Comparison of ENCODE assay signal across 18 cellular contexts in genomic region chr6:100618349-100618671, GRCh38.
DNase-seq lines count a peak whose midpoint lies in the region; ATAC-seq, FAIRE-seq and TF ChIP-seq lines count a peak whose summit lies in the region.
"Had no signal": no experiment of that assay in that cellular context is flagged by ENCODE, and none has a peak within 500 bp of the region (broad histone marks: within the 10 kb centered on the region; RNA-seq: fewer than 3 reads in every experiment).

No MANE protein-coding gene starts in this region.

- CTCF ChIA-PET in A549 (lab: Yijun Ruan, JAX), result no interaction called here

- H3K9ac ChIP-seq in OCI-LY3 (ENCODE audit: low read length), result no peak overlapping the region

- no peak overlapping the region for H2AFZ ChIP-seq in OCI-LY3 (ENCODE audit: low read depth, low read length)

- H3K27ac ChIP-seq in A549 (no peak overlapping the region), OCI-LY3 (ENCODE audit: low read length) (peak overlapping the region; percentile 80)

- peaks cover 13% of the 10 kb centered on the region; the same call in 1 of the 2 replicates for H3K9me3 Mint-ChIP-seq in HFFc6
- no peaks in the 10 kb centered on the region for H3K9me3 Mint-ChIP-seq in dendritic cell treated with granulocyte-macrophage colony-stimulating factor and Interleukin-4, amounts not matched to agents 40 ng/mL and 50 ng/mL, for 4 days
- peaks cover 5% of the 10 kb centered on the region for H3K9me3 Mint-ChIP-seq in natural killer cell treated with Interleukin-12 subunit alpha and Interleukin-12 subunit beta and Interleukin-15 and Interleukin-18, amount 100 ng/mL, for 72 hours
- peaks cover 5% of the 10 kb centered on the region for H3K9me3 Mint-ChIP-seq in activated naive CD8-positive, alpha-beta T cell treated with anti-CD3 and anti-CD28 coated beads for 36 hours

- peaks cover 53% of the 10 kb centered on the region for H3K4me1 Mint-ChIP-seq in HFFc6 (ENCODE audit: low read depth)
- peaks cover 13% of the 10 kb centered on the region for H3K4me1 Mint-ChIP-seq in dendritic cell treated with granulocyte-macrophage colony-stimulating factor and Interleukin-4, amounts not matched to agents 40 ng/mL and 50 ng/mL, for 4 days (ENCODE audit: low read depth)
- no peaks in the 10 kb centered on the region for H3K4me1 Mint-ChIP-seq in natural killer cell treated with Interleukin-12 subunit alpha and Interleukin-12 subunit beta and Interleukin-15 and Interleukin-18, amount 100 ng/mL, for 72 hours (ENCODE audit: low read depth in 2 of 2)
- H3K4me1 Mint-ChIP-seq in activated naive CD8-positive, alpha-beta T cell treated with anti-CD3 and anti-CD28 coated beads for 36 hours, result no peaks in the 10 kb centered on the region
- H3K4me1 Mint-ChIP-seq: B cell had no signal

- H3K4me1 ChIP-seq in A549 (peaks cover 15% of the 10 kb centered on the region), OCI-LY3 (ENCODE audit: low read length) (peaks cover 21% of the 10 kb centered on the region)

- peaks cover 42% of the 10 kb centered on the region for H3K36me3 Mint-ChIP-seq in HFFc6 (ENCODE audit: low read depth)
- H3K36me3 Mint-ChIP-seq in dendritic cell treated with granulocyte-macrophage colony-stimulating factor and Interleukin-4, amounts not matched to agents 40 ng/mL and 50 ng/mL, for 4 days (ENCODE audit: low read depth), result peaks cover 26% of the 10 kb centered on the region
- H3K36me3 Mint-ChIP-seq in natural killer cell treated with Interleukin-12 subunit alpha and Interleukin-12 subunit beta and Interleukin-15 and Interleukin-18, amount 100 ng/mL, for 72 hours, result peaks cover 19% of the 10 kb centered on the region
- peaks cover 54% of the 10 kb centered on the region for H3K36me3 Mint-ChIP-seq in activated naive CD8-positive, alpha-beta T cell treated with anti-CD3 and anti-CD28 coated beads for 36 hours

- H3K27ac Mint-ChIP-seq in HFFc6, result peak overlapping the region; percentile 4; the same call in 1 of the 2 replicates
- peak overlapping the region; percentile 69 for H3K27ac Mint-ChIP-seq in dendritic cell treated with granulocyte-macrophage colony-stimulating factor and Interleukin-4, amounts not matched to agents 40 ng/mL and 50 ng/mL, for 4 days
- H3K27ac Mint-ChIP-seq in natural killer cell treated with Interleukin-12 subunit alpha and Interleukin-12 subunit beta and Interleukin-15 and Interleukin-18, amount 100 ng/mL, for 72 hours, result no peak overlapping the region
- H3K27ac Mint-ChIP-seq in activated naive CD8-positive, alpha-beta T cell treated with anti-CD3 and anti-CD28 coated beads for 36 hours, result no peak overlapping the region
- H3K27ac Mint-ChIP-seq: B cell had no signal

- DNase-seq in A549 (ENCODE audit: low read depth in 1 of 2, low spot score in 1 of 2), result no peak
- DNase-seq in HFFc6, result no peak
- no peak for DNase-seq in natural killer cell treated with Interleukin-12 subunit alpha and Interleukin-12 subunit beta and Interleukin-15 and Interleukin-18, amount 100 ng/mL, for 72 hours (ENCODE audit: low spot score)
- no peak for DNase-seq in D721Med (ENCODE audit: insufficient read length, low spot score)
- DNase-seq in activated naive CD8-positive, alpha-beta T cell treated with anti-CD3 and anti-CD28 coated beads for 36 hours, result no peak
- DNase-seq: GF-D8, MM.1S, NCI-H1105, NCI-H146, NCI-H2029, NCI-H774, Right ventricle myocardium superior had no signal

- no peaks in the 10 kb centered on the region for H3K79me2 ChIP-seq in OCI-LY3 (ENCODE audit: low read length)

- H3K4me3 ChIP-seq in A549 (no peak overlapping the region), OCI-LY3 (ENCODE audit: low read length) (no peak overlapping the region)

- H3K9me3 ChIP-seq in A549 (no peaks in the 10 kb centered on the region), OCI-LY3 (ENCODE audit: insufficient read depth, low read length) (no peaks in the 10 kb centered on the region)

- peak overlapping the region; percentile 2; the same call in 1 of the 2 replicates for H3K4me3 Mint-ChIP-seq in HFFc6
- H3K4me3 Mint-ChIP-seq in dendritic cell treated with granulocyte-macrophage colony-stimulating factor and Interleukin-4, amounts not matched to agents 40 ng/mL and 50 ng/mL, for 4 days, result no peak overlapping the region
- H3K4me3 Mint-ChIP-seq in natural killer cell treated with Interleukin-12 subunit alpha and Interleukin-12 subunit beta and Interleukin-15 and Interleukin-18, amount 100 ng/mL, for 72 hours, result no peak overlapping the region
- H3K4me3 Mint-ChIP-seq in activated naive CD8-positive, alpha-beta T cell treated with anti-CD3 and anti-CD28 coated beads for 36 hours, result no peak overlapping the region
- H3K4me3 Mint-ChIP-seq: B cell, CD14-positive monocyte had no signal

- WGBS in A549 (ENCODE audit: missing lambda C conversion rate), result 86% methylated on average over 4 of the region's 4 CpGs

- POLR2A ChIA-PET in A549 (lab: Yijun Ruan, JAX), result no interaction called here

- H3K27me3 Mint-ChIP-seq in HFFc6 (ENCODE audit: insufficient read depth), result no peaks in the 10 kb centered on the region; the same call in 1 of the 2 replicates
- H3K27me3 Mint-ChIP-seq in dendritic cell treated with granulocyte-macrophage colony-stimulating factor and Interleukin-4, amounts not matched to agents 40 ng/mL and 50 ng/mL, for 4 days, result no peaks in the 10 kb centered on the region
- H3K27me3 Mint-ChIP-seq in natural killer cell treated with Interleukin-12 subunit alpha and Interleukin-12 subunit beta and Interleukin-15 and Interleukin-18, amount 100 ng/mL, for 72 hours, result no peaks in the 10 kb centered on the region
- no peaks in the 10 kb centered on the region for H3K27me3 Mint-ChIP-seq in activated naive CD8-positive, alpha-beta T cell treated with anti-CD3 and anti-CD28 coated beads for 36 hours
- H3K27me3 Mint-ChIP-seq: B cell had no signal

- no peak for ATAC-seq in A549
- ATAC-seq in natural killer cell treated with Interleukin-12 subunit alpha and Interleukin-12 subunit beta and Interleukin-15 and Interleukin-18, amount 100 ng/mL, for 72 hours, result no peak

- no peak for TF ChIP-seq EP300 in A549 (IDR thresholded peaks at IDR 0.05)

- intact Hi-C loops in dendritic cell treated with granulocyte-macrophage colony-stimulating factor and Interleukin-4, amounts not matched to agents 40 ng/mL and 50 ng/mL, for 4 days (cut with micrococcal nuclease), result no loop called here

- TF ChIP-seq CTCF in A549 (IDR thresholded peaks at IDR 0.05), result no peak
- no peak for TF ChIP-seq CTCF in HFFc6 (IDR thresholded peaks at IDR 0.05)
- no peak for TF ChIP-seq CTCF in OCI-LY3 (IDR thresholded peaks at IDR 0.05; ENCODE audit: low read depth, low read length)
- no peak for TF ChIP-seq CTCF in D721Med (IDR thresholded peaks at IDR 0.05; ENCODE audit: insufficient read depth, missing control alignments)

- no peak for TF ChIP-seq POLR2A in A549 (IDR thresholded peaks at IDR 0.05; ENCODE audit: low read length)

- H4K20me1 ChIP-seq in OCI-LY3 (ENCODE audit: insufficient read depth, low read length), result no peaks in the 10 kb centered on the region

- FAIRE-seq in A549 (lab: Jason Lieb, UNC) (no peak), D721Med (lab: Jason Lieb, UNC) (no peak)
- FAIRE-seq: A204.1, H54 had no signal

- no peaks in the 10 kb centered on the region for H3K27me3 ChIP-seq in OCI-LY3 (ENCODE audit: low read depth, low read length)

- H3K4me2 ChIP-seq in A549, result peak overlapping the region; percentile 36; the same call in 2 of the 3 replicates
- peak overlapping the region; percentile 53 for H3K4me2 ChIP-seq in OCI-LY3 (ENCODE audit: low read length)

- peaks cover 2% of the 10 kb centered on the region for H3K36me3 ChIP-seq in OCI-LY3 (replicated peaks; ENCODE audit: low read depth, low read length)

- TF ChIP-seq RAD21 in A549 (conservative IDR thresholded peaks at IDR 0.05 in 1 of 2, IDR thresholded peaks at IDR 0.05 in 1 of 2), result no peak

TF ChIP-seq in A549, 52 proteins besides CTCF, POLR2A, EP300 and RAD21:
- TF ChIP-seq CEBPB (IDR thresholded peaks at IDR 0.05) (peak in 1 of 2 experiments; percentile 32; a peak in 1 of 4 replicates), HOXA7 (CRISPR knock-in tag; IDR thresholded peaks at IDR 0.05) (no peak)

Comparison
In these comparisons a context has a peak if more than half of its experiments do, and no peak if none do; other contexts are left out.
1. H3K27ac Mint-ChIP-seq: peak in HFFc6 (single experiment) and dendritic cell treated with granulocyte-macrophage colony-stimulating factor and Interleukin-4, amounts not matched to agents 40 ng/mL and 50 ng/mL, for 4 days (single experiment); none in natural killer cell treated with Interleukin-12 subunit alpha and Interleukin-12 subunit beta and Interleukin-15 and Interleukin-18, amount 100 ng/mL, for 72 hours (0 of 2) and activated naive CD8-positive, alpha-beta T cell treated with anti-CD3 and anti-CD28 coated beads for 36 hours (single experiment).